15 cellular contexts compared by ENCODE assay signal in the genomic region with DNA sequence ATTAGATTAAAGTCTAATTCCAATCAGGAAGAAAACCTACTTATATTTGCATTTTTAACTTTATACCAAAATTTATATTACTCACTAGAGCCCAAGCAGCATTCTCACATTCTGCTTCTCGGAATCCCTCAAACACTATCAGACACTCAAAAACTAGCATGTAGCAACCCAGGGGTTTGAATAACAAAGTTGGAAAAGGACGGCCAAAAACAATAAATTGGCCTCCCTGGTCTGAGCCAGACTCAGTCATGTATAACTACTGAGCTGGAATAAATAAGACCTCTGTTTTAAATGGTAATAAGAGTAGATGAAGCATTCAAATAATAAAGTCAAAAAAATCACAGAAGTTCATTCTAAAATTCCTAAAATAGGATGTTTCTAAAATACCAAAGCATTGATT.
"Had no signal": no experiment of that assay in that cellular context is flagged by ENCODE, and none has a peak within 500 bp of the region (broad histone marks: within the 10 kb centered on the region; RNA-seq: fewer than 3 reads in every experiment).

No MANE protein-coding gene starts in this region.

- H3K27me3 ChIP-seq: gastroesophageal sphincter, hepatocyte had no signal

- H3K27ac ChIP-seq: gastroesophageal sphincter, hepatocyte, VCaP had no signal

- H3K4me2 ChIP-seq: hepatocyte had no signal

- H3K4me3 ChIP-seq: gastroesophageal sphincter, hepatocyte, lung had no signal

- ATAC-seq: activated naive CD4-positive, alpha-beta T cell treated with anti-CD3 and anti-CD28 coated beads, Interleukin-2, amount 50 U/mL, for 72 hours; activated T-cell treated with anti-CD3 and anti-CD28 coated beads, Interleukin-2, amount 50 U/mL, for 4 hours; gastroesophageal sphincter had no signal

- DNase-seq: activated CD4-positive, alpha-beta memory T cell treated with anti-CD3 and anti-CD28 coated beads for 36 hours; activated effector memory CD4-positive, alpha-beta T cell treated with anti-CD3 and anti-CD28 coated beads, Interleukin-2, amount 50 U/mL, for 16 hours; activated T-cell treated with anti-CD3 and anti-CD28 coated beads, Interleukin-2, amount 50 U/mL, for 4 hours; amygdala; caudate nucleus; endodermal cell; naive B cell; stimulated activated CD4-positive, alpha-beta T cell treated with anti-CD3 and anti-CD28 coated beads, Interleukin-2, amount 100 ng/mL, for 24 hours; stimulated activated naive CD4-positive, alpha-beta T cell; T1000 had no signal

- H3K4me1 ChIP-seq: gastroesophageal sphincter had no signal

- H3K36me3 ChIP-seq: gastroesophageal sphincter had no signal
